1 cellular context compared by ENCODE assay signal in genomic region chr2:214809751-214810564, GRCh38.
TF ChIP-seq lines count a peak whose summit lies in the region.

No MANE protein-coding gene starts in this region.

TF ChIP-seq in HEK293, 187 proteins besides CTCF, POLR2A, EP300 and RAD21 (continued from another document):
- TF ChIP-seq ZNF132 (tag by site-specific recombination; IDR thresholded peaks at IDR 0.05; ENCODE audit: borderline replicate concordance) (no peak), ZNF184 (tag by site-specific recombination; IDR thresholded peaks at IDR 0.05) (no peak), ZNF394 (tag by site-specific recombination; IDR thresholded peaks at IDR 0.05; ENCODE audit: borderline replicate concordance) (no peak), ZXDB (tag by site-specific recombination; IDR thresholded peaks at IDR 0.05) (0 out of 2 replicates have a peak, but pooled peaks have one; percentile 18), ZNF529 (tag by site-specific recombination; IDR thresholded peaks at IDR 0.05; ENCODE audit: insufficient replicate concordance) (no peak), ZBTB20 (tag by site-specific recombination; IDR thresholded peaks at IDR 0.05) (peak; percentile 63; the same call in 1 of the 2 replicates), BCL11A (tag by site-specific recombination; IDR thresholded peaks at IDR 0.05; ENCODE audit: low read depth) (no peak), SP2 (tag by site-specific recombination; IDR thresholded peaks at IDR 0.05) (peak; percentile 68), ZNF341 (tag by site-specific recombination; IDR thresholded peaks at IDR 0.05; ENCODE audit: low read depth) (no peak), SALL2 (tag by site-specific recombination; IDR thresholded peaks at IDR 0.05; ENCODE audit: borderline replicate concordance) (no peak), PRDM10 (tag by site-specific recombination; IDR thresholded peaks at IDR 0.05) (peak; percentile 33; the same call in 1 of the 2 replicates), RBAK (tag by site-specific recombination; IDR thresholded peaks at IDR 0.05) (no peak), MEIS1 (CRISPR knock-in tag; IDR thresholded peaks at IDR 0.05; ENCODE audit: borderline replicate concordance) (no peak), ZSCAN23 (tag by site-specific recombination; IDR thresholded peaks at IDR 0.05) (no peak), ZBTB26 (tag by site-specific recombination; optimal IDR thresholded peaks at IDR 0.05) (peak; percentile 50), SP3 (tag by site-specific recombination; IDR thresholded peaks at IDR 0.05) (peak; percentile 60), ZNF654 (tag by site-specific recombination; IDR thresholded peaks at IDR 0.05; ENCODE audit: low read depth) (no peak)
TF ChIP-seq in HEK293: peak in this region for 10.
